ENCODE assay signal across 8 cellular contexts in genomic region chr17:164536-165235, GRCh38. TPM values are rescaled to one million over a fixed set of nuclear protein-coding genes. Genes with fewer than 3 reads are reported as not detected.
DNase-seq lines count a peak whose midpoint lies in the region; ATAC-seq and TF ChIP-seq lines count a peak whose summit lies in the region.

No MANE protein-coding gene starts in this region.

- no peaks in the 10 kb centered on the region for H3K27me3 ChIP-seq in CD8-positive, alpha-beta T cell (ENCODE audit: insufficient read depth, low read length)
- H3K27me3 ChIP-seq in GM23248 (replicated peaks; ENCODE audit: insufficient read depth) (no peaks in the 10 kb centered on the region; the same call in 1 of the 2 replicates), osteoblast (ENCODE audit: insufficient read depth, low read length) (no peaks in the 10 kb centered on the region)

- peaks cover 4% of the 10 kb centered on the region for H3K27me3 Mint-ChIP-seq in CD8-positive, alpha-beta T cell (ENCODE audit: low read depth)

- no peak overlapping the region for H3K27ac ChIP-seq in CD8-positive, alpha-beta T cell (ENCODE audit: low read depth, low read length)
- H3K27ac ChIP-seq in GM23248 (no peak overlapping the region), osteoblast (ENCODE audit: low read depth, low read length) (no peak overlapping the region)

- in situ Hi-C loops in GM23248 (cut with MboI), result no loop called here

- no peak overlapping the region for H3K4me3 Mint-ChIP-seq in CD8-positive, alpha-beta T cell

- no peaks in the 10 kb centered on the region for H3K4me1 Mint-ChIP-seq in CD8-positive, alpha-beta T cell (ENCODE audit: low read depth)

- no peaks in the 10 kb centered on the region for H3K9me3 Mint-ChIP-seq in CD8-positive, alpha-beta T cell

- H3K4me1 ChIP-seq in CD8-positive, alpha-beta T cell (ENCODE audit: insufficient read depth, low read length), result no peaks in the 10 kb centered on the region
- H3K4me1 ChIP-seq in GM23248 (ENCODE audit: insufficient read depth), result no peaks in the 10 kb centered on the region
- no peaks in the 10 kb centered on the region for H3K4me1 ChIP-seq in osteoblast (ENCODE audit: insufficient read depth, low read length)

- H3K9me2 ChIP-seq in GM23248 (ENCODE audit: insufficient read depth), result no peaks in the 10 kb centered on the region

- CTCF ChIA-PET in CD8-positive, alpha-beta T cell (lab: Charles Lee), result interaction anchor here (0.8 to 2.0 kb wide), 6 partner anchors 9 to 537 kb away, joined by 3 to 11 read pairs (median 4); no protein-coding TSS in a partner anchor

- H3K27ac Mint-ChIP-seq in CD8-positive, alpha-beta T cell, result peak overlapping the region; percentile 11

- no peaks in the 10 kb centered on the region for H3K79me2 ChIP-seq in GM23248 (ENCODE audit: insufficient read depth)
- H3K79me2 ChIP-seq in osteoblast (ENCODE audit: insufficient read depth, low read length), result no peaks in the 10 kb centered on the region

- no peaks in the 10 kb centered on the region for H3K36me3 ChIP-seq in CD8-positive, alpha-beta T cell (ENCODE audit: insufficient read depth, low read length)
- H3K36me3 ChIP-seq in GM23248 (ENCODE audit: low read depth) (no peaks in the 10 kb centered on the region), osteoblast (ENCODE audit: insufficient read depth, low read length) (no peaks in the 10 kb centered on the region)

- H3K4me3 ChIP-seq in CD8-positive, alpha-beta T cell (ENCODE audit: low read depth, low read length), result no peak overlapping the region
- H3K4me3 ChIP-seq in GM23248 (no peak overlapping the region), fibroblast of villous mesenchyme (ENCODE audit: low read depth, low read length) (no peak overlapping the region), osteoblast (ENCODE audit: insufficient read depth, low read length) (no peak overlapping the region)

- 45 to 48% methylated on average over 13 to 14 of the region's 14 CpGs for WGBS in GM23248 (ENCODE audit: low coverage in 1 of 2, low lambda C conversion rate in 2 of 2, missing lambda C conversion rate in 2 of 2), 2 experiments

- no peak overlapping the region for H3K9ac ChIP-seq in GM23248

- peak; percentile 34 for ATAC-seq in CD8-positive, alpha-beta T cell
- ATAC-seq in GM18867 (IDR thresholded peaks at IDR 0.05; ENCODE audit: unreplicated experiment) (no peak), HG02973 (IDR thresholded peaks at IDR 0.05; ENCODE audit: unreplicated experiment) (no peak)

- H3K4me2 ChIP-seq in GM23248 (ENCODE audit: unreplicated experiment), result no peak overlapping the region
- H3K4me2 ChIP-seq in osteoblast (ENCODE audit: insufficient read depth, low read length), result no peak overlapping the region

- no peaks in the 10 kb centered on the region for H3K36me3 Mint-ChIP-seq in CD8-positive, alpha-beta T cell

- DNase-seq in CD8-positive, alpha-beta T cell, result peak in 3 of 7 experiments; percentile 9 to 30 (median 24)
- DNase-seq in GM23248 (peak; percentile 54), UCSD-AML1 (lab: John Stamatoyannopoulos, UW; ENCODE audit: unreplicated experiment) (peak; percentile 67), fibroblast of villous mesenchyme (ENCODE audit: low read depth) (peak; percentile 47), osteoblast (ENCODE audit: insufficient read length, low spot score, missing footprints) (peak; percentile 96), NCI-H128 (lab: John Stamatoyannopoulos, UW; ENCODE audit: unreplicated experiment) (no peak)

- H4K20me1 ChIP-seq in GM23248 (ENCODE audit: insufficient read depth), result no peaks in the 10 kb centered on the region
- no peaks in the 10 kb centered on the region for H4K20me1 ChIP-seq in osteoblast (ENCODE audit: insufficient read depth, low read length)

- H2AFZ ChIP-seq in GM23248 (no peak overlapping the region), osteoblast (ENCODE audit: low read length) (no peak overlapping the region)

- H3K9me3 ChIP-seq in CD8-positive, alpha-beta T cell (ENCODE audit: low read length), result no peaks in the 10 kb centered on the region
- H3K9me3 ChIP-seq in GM23248 (ENCODE audit: low read depth), result no peaks in the 10 kb centered on the region
- H3K9me3 ChIP-seq in osteoblast (ENCODE audit: low read depth, low read length), result no peaks in the 10 kb centered on the region

- intact Hi-C loops in CD8-positive, alpha-beta T cell (cut with DNase I, micrococcal nuclease), result loop anchor here in 1 of 2 experiments (2.0 kb wide), 1 partner anchor 222 kb away; no protein-coding TSS in a partner anchor

- no peak for TF ChIP-seq CTCF in CD8-positive, alpha-beta T cell (IDR thresholded peaks at IDR 0.05)
- peak; percentile 63 for TF ChIP-seq CTCF in fibroblast of villous mesenchyme (IDR thresholded peaks at IDR 0.05; ENCODE audit: insufficient read depth, low read depth, low read length)
- TF ChIP-seq CTCF in osteoblast (IDR thresholded peaks at IDR 0.05; ENCODE audit: extremely low read depth, low read depth, low read length), result peak; percentile 61

- H3F3A ChIP-seq in GM23248 (ENCODE audit: insufficient read depth), result no peaks in the 10 kb centered on the region

- POLR2A ChIA-PET in CD8-positive, alpha-beta T cell (lab: Charles Lee), result no interaction called here

RNA-seq across cellular contexts. Expression of gene DOC2B, which starts 16.8 kb away (rescaled TPM):
- under 1 TPM; 0.19 to 0.64 TPM for total RNA-seq in CD8-positive, alpha-beta T cell
- not detected in 2 replicates for total RNA-seq in GM23248 (2014; rRNA removed; shearing (Covaris generic))
- polyA plus RNA-seq in GM23248 (2016; fragmentation: Nextera tagmentation; extraction: Ambion mirVana), result 0.03 TPM in 1 of 2 replicates, not detected in the other
- total RNA-seq in fibroblast of villous mesenchyme (not detected in 2 replicates), osteoblast (not detected in 2 replicates)

RNA-seq across cellular contexts. Expression of gene SCGB1C2, which starts 27.3 kb away (rescaled TPM):
- total RNA-seq in CD8-positive, alpha-beta T cell, result not detected
- not detected in 2 replicates for total RNA-seq in GM23248 (2014; rRNA removed; shearing (Covaris generic))
- not detected in 2 replicates for polyA plus RNA-seq in GM23248 (2016; fragmentation: Nextera tagmentation; extraction: Ambion mirVana)
- total RNA-seq in fibroblast of villous mesenchyme (not detected in 2 replicates), osteoblast (not detected in 2 replicates)
